Comparison of ENCODE assay signal across 1 cellular context in genomic region chr1:236063919-236064673, GRCh38.
TF ChIP-seq lines count a peak whose summit lies in the region.

No MANE protein-coding gene starts in this region.

TF ChIP-seq in HepG2, 621 proteins besides CTCF, POLR2A, EP300 and RAD21 (continued from another document and continues in another):
- TF ChIP-seq POGK (CRISPR knock-in tag; conservative IDR thresholded peaks at IDR 0.05) (peak; percentile 94), CC2D1A (CRISPR knock-in tag; IDR thresholded peaks at IDR 0.05) (no peak), ZNF589 (CRISPR knock-in tag; conservative IDR thresholded peaks at IDR 0.05) (peak; percentile 86; the same call in 1 of the 2 replicates), ZKSCAN1 (IDR thresholded peaks at IDR 0.05; ENCODE audit: low read length) (no peak), ZBTB4 (CRISPR knock-in tag; IDR thresholded peaks at IDR 0.05; ENCODE audit: borderline replicate concordance) (peak; percentile 65; the same call in 1 of the 2 replicates), ZFP90 (CRISPR knock-in tag; IDR thresholded peaks at IDR 0.05; ENCODE audit: borderline replicate concordance) (peak; percentile 87; the same call in 1 of the 2 replicates), MIER2 (CRISPR knock-in tag; IDR thresholded peaks at IDR 0.05) (no peak; the same call in 1 of the 2 replicates), ZNF562 (CRISPR knock-in tag; IDR thresholded peaks at IDR 0.05; ENCODE audit: borderline replicate concordance) (peak; percentile 79; the same call in 1 of the 2 replicates), SP140L (CRISPR knock-in tag; IDR thresholded peaks at IDR 0.05; ENCODE audit: borderline replicate concordance) (no peak), KDM2A (CRISPR knock-in tag; IDR thresholded peaks at IDR 0.05; ENCODE audit: borderline replicate concordance, low read depth) (peak; percentile 85), ZNF841 (CRISPR knock-in tag; IDR thresholded peaks at IDR 0.05; ENCODE audit: borderline replicate concordance) (peak; percentile 95), ZNF138 (CRISPR knock-in tag; IDR thresholded peaks at IDR 0.05; ENCODE audit: low read depth) (peak; percentile 81; the same call in 1 of the 2 replicates), NKX3-1 (CRISPR knock-in tag; IDR thresholded peaks at IDR 0.05) (peak; percentile 94), KMT2A (CRISPR knock-in tag; IDR thresholded peaks at IDR 0.05) (peak; percentile 82; the same call in 1 of the 2 replicates), ZHX1 (CRISPR knock-in tag; IDR thresholded peaks at IDR 0.05; ENCODE audit: low read depth) (peak; percentile 25; the same call in 1 of the 2 replicates), PLRG1 (conservative IDR thresholded peaks at IDR 0.05) (no peak), HIVEP1 (CRISPR knock-in tag; IDR thresholded peaks at IDR 0.05) (peak; percentile 92), PHF21A (CRISPR knock-in tag; IDR thresholded peaks at IDR 0.05) (peak; percentile 94), ZNF761 (CRISPR knock-in tag; conservative IDR thresholded peaks at IDR 0.05) (peak; percentile 73), HMGXB4 (CRISPR knock-in tag; IDR thresholded peaks at IDR 0.05; ENCODE audit: borderline replicate concordance in 1 of 2, low read depth in 1 of 2) (peak; percentile 77 to 87), AGO2 (optimal IDR thresholded peaks at IDR 0.05; ENCODE audit: low read depth, low read length) (peak; percentile 98), GATAD1 (CRISPR knock-in tag; IDR thresholded peaks at IDR 0.05) (peak; percentile 76), FIP1L1 (IDR thresholded peaks at IDR 0.05; ENCODE audit: borderline replicate concordance, insufficient read depth, low read depth, low read length) (no peak), RAD51 (IDR thresholded peaks at IDR 0.05; ENCODE audit: borderline replicate concordance) (no peak), SP5 (CRISPR knock-in tag; IDR thresholded peaks at IDR 0.05; ENCODE audit: borderline replicate concordance, low read depth) (0 out of 2 replicates have a peak, but pooled peaks have one; percentile 21), ZNF570 (CRISPR knock-in tag; IDR thresholded peaks at IDR 0.05; ENCODE audit: borderline replicate concordance) (no peak; the same call in 1 of the 2 replicates), PAWR (CRISPR knock-in tag; IDR thresholded peaks at IDR 0.05; ENCODE audit: borderline replicate concordance) (peak; percentile 53; the same call in 1 of the 2 replicates), FLYWCH1 (CRISPR knock-in tag; IDR thresholded peaks at IDR 0.05) (peak; percentile 62; the same call in 1 of the 2 replicates), HHEX (CRISPR knock-in tag; IDR thresholded peaks at IDR 0.05) (no peak), ZFP37 (CRISPR knock-in tag; IDR thresholded peaks at IDR 0.05; ENCODE audit: borderline replicate concordance) (peak; percentile 99), PRDM10 (CRISPR knock-in tag; IDR thresholded peaks at IDR 0.05; ENCODE audit: low read depth) (peak; percentile 93), PLSCR1 (CRISPR knock-in tag; IDR thresholded peaks at IDR 0.05; ENCODE audit: borderline replicate concordance) (0 out of 2 replicates have a peak, but pooled peaks have one; percentile 74), MAFG (CRISPR knock-in tag; IDR thresholded peaks at IDR 0.05) (no peak), ZNF543 (CRISPR knock-in tag; IDR thresholded peaks at IDR 0.05) (peak; percentile 92; the same call in 1 of the 2 replicates), DMAP1 (CRISPR knock-in tag; IDR thresholded peaks at IDR 0.05) (peak; percentile 74; the same call in 1 of the 2 replicates), NR2F6 (IDR thresholded peaks at IDR 0.05) (peak; percentile 60), NR2F6 (CRISPR knock-in tag; IDR thresholded peaks at IDR 0.05) (peak; percentile 82), EHMT2 (IDR thresholded peaks at IDR 0.05; ENCODE audit: borderline replicate concordance, low read depth, low read length) (peak; percentile 54; the same call in 1 of the 2 replicates), ZNF234 (CRISPR knock-in tag; conservative IDR thresholded peaks at IDR 0.05) (0 out of 2 replicates have a peak, but pooled peaks have one; percentile 84), ZNF704 (CRISPR knock-in tag; IDR thresholded peaks at IDR 0.05; ENCODE audit: borderline replicate concordance) (peak; percentile 85; the same call in 1 of the 2 replicates), ZNF792 (CRISPR knock-in tag; IDR thresholded peaks at IDR 0.05) (peak; percentile 97), ZNF326 (CRISPR knock-in tag; IDR thresholded peaks at IDR 0.05; ENCODE audit: borderline replicate concordance) (no peak), ZNF770 (CRISPR knock-in tag; IDR thresholded peaks at IDR 0.05) (peak; percentile 57), SNRNP70 (IDR thresholded peaks at IDR 0.05; ENCODE audit: low read depth, low read length) (no peak), ZFP41 (CRISPR knock-in tag; IDR thresholded peaks at IDR 0.05; ENCODE audit: borderline replicate concordance) (peak; percentile 90; the same call in 1 of the 2 replicates), ZNF264 (CRISPR knock-in tag; IDR thresholded peaks at IDR 0.05) (peak; percentile 92), CENPX (CRISPR knock-in tag; IDR thresholded peaks at IDR 0.05) (no peak), ZNF224 (CRISPR knock-in tag; IDR thresholded peaks at IDR 0.05) (peak; percentile 89), KDM1A (CRISPR knock-in tag; IDR thresholded peaks at IDR 0.05) (peak; percentile 86), XBP1 (CRISPR knock-in tag; IDR thresholded peaks at IDR 0.05) (no peak), THYN1 (CRISPR knock-in tag; IDR thresholded peaks at IDR 0.05; ENCODE audit: borderline replicate concordance, low read depth) (no peak)
